In the genomic region with DNA sequence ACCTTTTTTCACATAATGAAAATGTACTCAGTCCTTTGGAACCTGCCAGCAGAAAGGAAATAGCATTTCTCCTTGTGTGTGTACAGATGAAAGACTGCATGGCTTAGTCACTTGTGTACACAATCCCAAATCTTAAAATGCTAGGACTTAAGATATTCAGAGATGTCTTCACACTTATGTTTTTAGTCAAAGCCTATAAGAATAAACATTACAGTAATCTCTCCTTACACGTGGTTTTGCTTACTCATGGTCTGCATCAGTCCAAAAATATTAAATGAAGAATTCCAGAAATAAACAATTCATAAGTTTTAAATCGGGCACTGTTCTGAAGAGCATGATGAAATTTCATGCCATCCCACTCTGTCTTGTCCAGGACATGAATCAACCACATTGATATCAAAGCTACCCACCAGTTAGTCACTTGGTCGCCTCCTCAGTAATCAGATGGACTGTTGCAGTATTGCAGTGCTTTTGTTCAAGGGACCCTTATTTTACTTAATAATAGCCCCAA, we compare ENCODE assay signal across 16 cellular contexts.
DNase-seq lines count a peak whose midpoint lies in the region; ATAC-seq and TF ChIP-seq lines count a peak whose summit lies in the region.
"Had no signal": no experiment of that assay in that cellular context is flagged by ENCODE, and none has a peak within 500 bp of the region (broad histone marks: within the 10 kb centered on the region; RNA-seq: fewer than 3 reads in every experiment).

No MANE protein-coding gene starts in this region.

- no peak for TF ChIP-seq CTCF in RWPE2 (IDR thresholded peaks at IDR 0.05; ENCODE audit: poor library complexity, severe bottlenecking)
- TF ChIP-seq CTCF in fibroblast of lung (conservative IDR thresholded peaks at IDR 0.05 in 1 of 2, IDR thresholded peaks at IDR 0.05 in 1 of 2; ENCODE audit: low read depth in 1 of 2, low read length in 2 of 2) = no peak
- TF ChIP-seq CTCF in heart left ventricle (IDR thresholded peaks at IDR 0.05) = no peak
- no peak for TF ChIP-seq CTCF in type B pancreatic cell (conservative IDR thresholded peaks at IDR 0.05)

- H3K4me1 ChIP-seq in GM23248 (ENCODE audit: insufficient read depth) (peaks cover 49% of the 10 kb centered on the region), RWPE2 (ENCODE audit: insufficient read depth, poor library complexity, severe bottlenecking) (peaks cover 12% of the 10 kb centered on the region), fibroblast of lung (ENCODE audit: control insufficient read depth, extremely low read depth, insufficient read depth, low read length) (peaks cover 2% of the 10 kb centered on the region), skeletal muscle satellite cell (ENCODE audit: control insufficient read depth, insufficient read depth, low read length) (peaks cover 31% of the 10 kb centered on the region), heart left ventricle (no peaks in the 10 kb centered on the region)
- H3K4me1 ChIP-seq: right lobe of liver had no signal

- H3K4me2 ChIP-seq in GM23248 (ENCODE audit: unreplicated experiment) = peak overlapping the region; percentile 64
- peak overlapping the region; percentile 28 for H3K4me2 ChIP-seq in fibroblast of lung (ENCODE audit: extremely low read depth, insufficient read depth, low read length)
- H3K4me2 ChIP-seq in skeletal muscle satellite cell (ENCODE audit: low read length) = peak overlapping the region; percentile 63

- H3K9me3 Mint-ChIP-seq in type B pancreatic cell = peaks cover 4% of the 10 kb centered on the region
- H3K9me3 Mint-ChIP-seq: H9 had no signal

- ATAC-seq in RWPE2 (ENCODE audit: low read depth) (peak; percentile 89), HG02938 (IDR thresholded peaks at IDR 0.05; ENCODE audit: unreplicated experiment) (no peak), heart left ventricle (no peak), left cardiac atrium (no peak)
- ATAC-seq: activated CD4-positive, CD25-positive, alpha-beta regulatory T cell treated with anti-CD3 and anti-CD28 coated beads, Interleukin-2, amount 50 U/mL, for 24 hours; right lobe of liver had no signal

- no peaks in the 10 kb centered on the region for H3K36me3 ChIP-seq in GM23248 (ENCODE audit: low read depth)
- no peaks in the 10 kb centered on the region for H3K36me3 ChIP-seq in RWPE2 (ENCODE audit: low read depth)
- no peaks in the 10 kb centered on the region for H3K36me3 ChIP-seq in fibroblast of lung (ENCODE audit: control insufficient read depth, insufficient read depth, low read length)
- H3K36me3 ChIP-seq in skeletal muscle satellite cell (ENCODE audit: insufficient read depth, low read length) = no peaks in the 10 kb centered on the region
- H3K36me3 ChIP-seq in heart left ventricle = no peaks in the 10 kb centered on the region
- H3K36me3 ChIP-seq: right lobe of liver, thoracic aorta had no signal

- 0 out of 2 replicates have a peak overlapping the region, but pooled peaks have one; percentile 17 for H3K4me3 ChIP-seq in GM23248
- H3K4me3 ChIP-seq in RWPE2 (ENCODE audit: severe bottlenecking) = no peak overlapping the region
- no peak overlapping the region for H3K4me3 ChIP-seq in fibroblast of lung (replicated peaks in 1 of 4; ENCODE audit: control extremely low read depth in 1 of 4, insufficient read depth in 1 of 4, low read depth in 3 of 4, low read length in 4 of 4)
- H3K4me3 ChIP-seq in skeletal muscle satellite cell (ENCODE audit: low read length) = no peak overlapping the region
- H3K4me3 ChIP-seq in heart left ventricle = no peak overlapping the region
- H3K4me3 ChIP-seq: right lobe of liver, SK-N-MC, thoracic aorta had no signal

- H3K27me3 ChIP-seq in GM23248 (replicated peaks; ENCODE audit: insufficient read depth) (no peaks in the 10 kb centered on the region), RWPE2 (ENCODE audit: insufficient read depth, poor library complexity, severe bottlenecking) (no peaks in the 10 kb centered on the region), fibroblast of lung (ENCODE audit: control insufficient read depth, insufficient read depth, low read length) (no peaks in the 10 kb centered on the region), skeletal muscle satellite cell (ENCODE audit: control insufficient read depth, insufficient read depth, low read length) (no peaks in the 10 kb centered on the region), heart left ventricle (peaks cover 0 to 9% (median 0%) of the 10 kb centered on the region in 9 donors)
- H3K27me3 ChIP-seq: right lobe of liver had no signal

- H3K9ac ChIP-seq in GM23248 (no peak overlapping the region), fibroblast of lung (ENCODE audit: insufficient read depth, low read length) (no peak overlapping the region), skeletal muscle satellite cell (ENCODE audit: low read depth, low read length) (peak overlapping the region; percentile 1)

- DNase-seq in GM23248 = peak; percentile 84
- no peak for DNase-seq in RWPE2 (ENCODE audit: low spot score)
- peak; percentile 79 to 87 for DNase-seq in fibroblast of lung (ENCODE audit: low read depth in 2 of 2)
- no peak for DNase-seq in heart left ventricle
- DNase-seq in left cardiac atrium = no peak
- no peak for DNase-seq in type B pancreatic cell (ENCODE audit: extremely low spot score, unreplicated experiment)
- DNase-seq: caudate nucleus, H9, kidney, NCI-H1417 treated with DMSO at 0.1 percent for 48 hours, right lobe of liver had no signal

- H3K79me2 ChIP-seq in GM23248 (ENCODE audit: insufficient read depth) (no peaks in the 10 kb centered on the region), fibroblast of lung (ENCODE audit: control insufficient read depth, insufficient read depth, low read length) (no peaks in the 10 kb centered on the region)

- WGBS in GM23248 (ENCODE audit: low coverage in 1 of 2, low lambda C conversion rate in 2 of 2, missing lambda C conversion rate in 2 of 2), 2 experiments = 1 to 3% methylated on average over 3 of the region's 3 CpGs
- 68 to 78% (median 73%) methylated on average over 3 of the region's 3 CpGs for WGBS in heart left ventricle, 4 donors

- H3K9me3 ChIP-seq in GM23248 (ENCODE audit: low read depth) (no peaks in the 10 kb centered on the region), RWPE2 (ENCODE audit: severe bottlenecking) (no peaks in the 10 kb centered on the region), fibroblast of lung (ENCODE audit: control insufficient read depth, insufficient read depth, low read depth, low read length) (no peaks in the 10 kb centered on the region), skeletal muscle satellite cell (replicated peaks; ENCODE audit: low read length) (no peaks in the 10 kb centered on the region), heart left ventricle (no peaks in the 10 kb centered on the region)
- H3K9me3 ChIP-seq: right lobe of liver, thoracic aorta had no signal

- no peak overlapping the region for H3K27ac Mint-ChIP-seq in type B pancreatic cell
- H3K27ac Mint-ChIP-seq: H9 had no signal

- in situ Hi-C loops in GM23248 (cut with MboI) = no loop called here

- peaks cover 14% of the 10 kb centered on the region for H3K27me3 Mint-ChIP-seq in type B pancreatic cell

- intact Hi-C loops in heart left ventricle (cut with DNase I) = no loop called here
- intact Hi-C loops in left cardiac atrium (cut with DNase I) = no loop called here

- no peaks in the 10 kb centered on the region; the same call in 1 of the 2 replicates for H3K9me2 ChIP-seq in GM23248 (ENCODE audit: insufficient read depth)

- TF ChIP-seq POLR2A in heart left ventricle (IDR thresholded peaks at IDR 0.05) = no peak

- H3F3A ChIP-seq in GM23248 (ENCODE audit: insufficient read depth) = peaks cover 16% of the 10 kb centered on the region

- H3K4me1 Mint-ChIP-seq in type B pancreatic cell (ENCODE audit: unreplicated experiment) = no peaks in the 10 kb centered on the region
- H3K4me1 Mint-ChIP-seq: H9 had no signal

- H2AFZ ChIP-seq in GM23248 = no peak overlapping the region
- H2AFZ ChIP-seq in fibroblast of lung (ENCODE audit: low read length) = no peak overlapping the region

- no peaks in the 10 kb centered on the region for H3K36me3 Mint-ChIP-seq in type B pancreatic cell

- no peak overlapping the region for H3K4me3 Mint-ChIP-seq in type B pancreatic cell
- H3K4me3 Mint-ChIP-seq: H9 had no signal

- H4K20me1 ChIP-seq in GM23248 (ENCODE audit: insufficient read depth) (no peaks in the 10 kb centered on the region), fibroblast of lung (ENCODE audit: control insufficient read depth, extremely low read depth, insufficient read depth, low read length) (no peaks in the 10 kb centered on the region)

- peak overlapping the region; percentile 71 for H3K27ac ChIP-seq in GM23248
- no peak overlapping the region for H3K27ac ChIP-seq in RWPE2 (ENCODE audit: poor library complexity, severe bottlenecking)
- no peak overlapping the region for H3K27ac ChIP-seq in fibroblast of lung (ENCODE audit: insufficient read depth, low read length)
- no peak overlapping the region for H3K27ac ChIP-seq in heart left ventricle
- H3K27ac ChIP-seq: right lobe of liver, SK-N-MC, thoracic aorta had no signal

Comparison
In these comparisons a context has a peak if more than half of its experiments do, and no peak if none do; other contexts are left out.
1. DNase-seq: peak in GM23248 (single experiment) and fibroblast of lung (2 of 2); none in RWPE2 (single experiment), heart left ventricle (0 of 5), left cardiac atrium (single experiment) and type B pancreatic cell (single experiment).
2. Peak in every context shown above with its lines, with median percentiles within 50 percentile points of each other: H3K4me2 ChIP-seq.